ENCODE assay signal across 8 cellular contexts in the genomic region with DNA sequence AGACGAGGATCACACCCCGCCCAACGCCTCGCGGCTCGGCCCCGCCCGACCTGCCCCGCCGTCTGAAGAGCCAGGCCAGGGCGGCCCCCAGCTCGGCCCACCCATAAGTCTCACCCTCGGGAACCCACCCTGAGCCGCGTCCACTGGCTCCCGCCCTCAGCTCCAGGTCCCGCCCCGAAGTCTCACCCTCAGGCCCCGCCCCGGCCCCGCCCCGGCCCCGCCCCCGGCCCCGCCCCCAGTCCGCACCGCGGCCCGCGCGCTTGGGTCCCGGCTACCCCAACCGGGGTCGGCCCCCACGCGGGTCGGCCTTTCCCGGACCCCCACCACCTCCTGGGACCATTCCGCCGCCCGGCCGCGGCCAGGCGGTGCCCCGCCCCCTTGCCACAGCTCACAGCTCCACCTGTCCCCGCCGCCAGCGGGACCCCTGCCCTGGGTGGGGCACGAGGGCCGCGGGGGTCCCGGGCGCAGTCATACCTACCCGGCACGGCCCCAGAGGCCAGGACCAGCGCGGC. TPM values are rescaled to one million over a fixed set of nuclear protein-coding genes. Genes with fewer than 3 reads are reported as not detected.
DNase-seq lines count a peak whose midpoint lies in the region; ATAC-seq, FAIRE-seq and TF ChIP-seq lines count a peak whose summit lies in the region.

No MANE protein-coding gene starts in this region.

- POLR2A ChIA-PET in endothelial cell of umbilical vein (lab: Charles Lee), result interaction anchor here (1.4 kb wide), 1 partner anchor 9 kb away, joined by 6 read pairs; no protein-coding TSS in a partner anchor
- POLR2A ChIA-PET in naive thymus-derived CD8-positive, alpha-beta T cell (lab: Charles Lee), result interaction anchor here (0.5 kb wide), 1 partner anchor 159 kb away, joined by 4 read pairs; no protein-coding TSS in a partner anchor

- no peaks in the 10 kb centered on the region for H3K36me3 Mint-ChIP-seq in naive thymus-derived CD8-positive, alpha-beta T cell

- H3K4me3 ChIP-seq in Loucy (ENCODE audit: low read length, poor library complexity, severe bottlenecking) (peak overlapping the region; percentile 60), endothelial cell of umbilical vein (replicated peaks in 1 of 3; ENCODE audit: insufficient read depth in 1 of 3, low read depth in 1 of 3, low read length in 3 of 3) (peak overlapping the region; percentile 23 to 36 (median 24)), thoracic aorta (peak overlapping the region; percentile 80)

- TF ChIP-seq POLR2A in endothelial cell of umbilical vein (IDR thresholded peaks at IDR 0.05; ENCODE audit: low read depth, low read length), result no peak

- H3K4me1 Mint-ChIP-seq in naive thymus-derived CD8-positive, alpha-beta T cell, result peaks cover 0 to 3% (median 1%) of the 10 kb centered on the region in 4 donors

- H3F3A ChIP-seq in Loucy (ENCODE audit: low read depth), result no peaks in the 10 kb centered on the region

- H3K36me3 ChIP-seq in Loucy (ENCODE audit: insufficient read depth, low read length), result no peaks in the 10 kb centered on the region
- H3K36me3 ChIP-seq in endothelial cell of umbilical vein (ENCODE audit: control insufficient read depth in 2 of 2, extremely low read depth in 1 of 2, insufficient read depth in 2 of 2, low read length in 2 of 2), result no peaks in the 10 kb centered on the region
- no peaks in the 10 kb centered on the region for H3K36me3 ChIP-seq in thoracic aorta

- H3K27me3 ChIP-seq in Loucy (ENCODE audit: insufficient read depth, low read length, poor library complexity, severe bottlenecking), result no peaks in the 10 kb centered on the region
- peaks cover 17% of the 10 kb centered on the region in 2 experiments for H3K27me3 ChIP-seq in endothelial cell of umbilical vein (ENCODE audit: control insufficient read depth in 2 of 2, insufficient read depth in 2 of 2, low read length in 2 of 2)
- no peaks in the 10 kb centered on the region for H3K27me3 ChIP-seq in thoracic aorta (replicated peaks; ENCODE audit: insufficient read depth)

- TF ChIP-seq CTCF in Loucy (conservative IDR thresholded peaks at IDR 0.05; ENCODE audit: low read length), result no peak
- TF ChIP-seq CTCF in endothelial cell of umbilical vein (IDR thresholded peaks at IDR 0.05; ENCODE audit: extremely low read depth in 1 of 2, insufficient read depth in 1 of 2, low read depth in 1 of 2, low read length in 2 of 2), result no peak
- no peak for TF ChIP-seq CTCF in thoracic aorta (IDR thresholded peaks at IDR 0.05)

- H4K20me1 ChIP-seq in Loucy (ENCODE audit: insufficient read depth, low read length, poor library complexity, severe bottlenecking), result no peaks in the 10 kb centered on the region
- H4K20me1 ChIP-seq in endothelial cell of umbilical vein (replicated peaks; ENCODE audit: control insufficient read depth, extremely low read depth, insufficient read depth, low read length), result no peaks in the 10 kb centered on the region

- no peaks in the 10 kb centered on the region for H3K4me1 ChIP-seq in Loucy (ENCODE audit: insufficient read depth, low read length, poor library complexity, severe bottlenecking)
- no peaks in the 10 kb centered on the region for H3K4me1 ChIP-seq in endothelial cell of umbilical vein (ENCODE audit: control insufficient read depth, extremely low read depth, insufficient read depth, low read length)
- peaks cover 0 to 14% of the 10 kb centered on the region in 2 donors for H3K4me1 ChIP-seq in thoracic aorta (ENCODE audit: control insufficient read depth in 1 of 2, low read depth in 2 of 2)

- H2AFZ ChIP-seq in Loucy (ENCODE audit: low read length) (no peak overlapping the region), endothelial cell of umbilical vein (ENCODE audit: low read depth, low read length) (peak overlapping the region; percentile 85)

- H3K27me3 Mint-ChIP-seq in naive thymus-derived CD8-positive, alpha-beta T cell, result peaks cover 14 to 33% (median 28%) of the 10 kb centered on the region in 5 donors

- H3K9me3 Mint-ChIP-seq in naive thymus-derived CD8-positive, alpha-beta T cell, result no peaks in the 10 kb centered on the region

- H3K9me3 ChIP-seq in Loucy (ENCODE audit: insufficient read depth, low read depth, low read length), result no peaks in the 10 kb centered on the region
- H3K9me3 ChIP-seq in endothelial cell of umbilical vein (replicated peaks; ENCODE audit: control insufficient read depth, insufficient read depth, low read length), result no peaks in the 10 kb centered on the region
- H3K9me3 ChIP-seq in thoracic aorta, result no peaks in the 10 kb centered on the region

- dilution Hi-C loops in endothelial cell of umbilical vein (cut with MboI; ENCODE audit: extremely low pct_ligation_motif_present, low sequenced_read_pairs), result no loop called here

- H3K27ac Mint-ChIP-seq in naive thymus-derived CD8-positive, alpha-beta T cell, result peak overlapping the region in 1 of 10 donors; percentile 13

- intact Hi-C loops in endothelial cell of umbilical vein (cut with micrococcal nuclease), result loop anchor here (5.0 kb wide), 1 partner anchor 56 kb away; no protein-coding TSS in a partner anchor

- H3K4me3 Mint-ChIP-seq in naive thymus-derived CD8-positive, alpha-beta T cell, result peak overlapping the region in 9 of 10 donors; percentile 46 to 82 (median 60)

- CTCF ChIA-PET in endothelial cell of umbilical vein (lab: Charles Lee), result interaction anchor here (0.6 to 1.8 kb wide), 5 partner anchors 45 to 157 kb away, joined by 3 to 6 read pairs (median 3); no protein-coding TSS in a partner anchor

- H3K4me2 ChIP-seq in Loucy (ENCODE audit: low read depth, low read length, poor library complexity, severe bottlenecking) (no peak overlapping the region), endothelial cell of umbilical vein (ENCODE audit: insufficient read depth, low read length) (no peak overlapping the region)

- H3K9me1 ChIP-seq in endothelial cell of umbilical vein (replicated peaks; ENCODE audit: control insufficient read depth, extremely low read depth, insufficient read depth, low read length), result no peaks in the 10 kb centered on the region

- H3K9ac ChIP-seq in Loucy (ENCODE audit: low read depth, low read length, poor library complexity, severe bottlenecking) (no peak overlapping the region), endothelial cell of umbilical vein (replicated peaks; ENCODE audit: extremely low read depth, insufficient read depth, low read length) (no peak overlapping the region)

- no peaks in the 10 kb centered on the region for H3K9me2 ChIP-seq in Loucy (replicated peaks; ENCODE audit: low read depth, low read length)

- no peak for FAIRE-seq in endothelial cell of umbilical vein (lab: Jason Lieb, UNC)

- BruUV-seq in endothelial cell of umbilical vein (replicated peaks; lab: Mats Ljungman, UMichigan), result no TSS peak

- H3K27ac ChIP-seq in endothelial cell of umbilical vein (ENCODE audit: insufficient read depth, low read depth, low read length), result no peak overlapping the region
- no peak overlapping the region for H3K27ac ChIP-seq in thoracic aorta

- DNase-seq in GM03348 (ENCODE audit: low spot score) (peak; percentile 85), endothelial cell of umbilical vein (ENCODE audit: low read depth, low spot score) (no peak), thoracic aorta (ENCODE audit: low spot score) (no peak)
- DNase-seq in activated CD8-positive, alpha-beta memory T cell treated with anti-CD3 and anti-CD28 coated beads, Interleukin-2, amount 50 U/mL, for 4 hours, result peak; percentile 34
- peak; percentile 4 to 68 (median 32) for DNase-seq in naive thymus-derived CD8-positive, alpha-beta T cell

- H3K79me2 ChIP-seq in Loucy (ENCODE audit: insufficient read depth, low read length) (no peaks in the 10 kb centered on the region), endothelial cell of umbilical vein (ENCODE audit: control insufficient read depth, insufficient read depth, low read length) (no peaks in the 10 kb centered on the region)

- peak; percentile 60 to 70 for ATAC-seq in naive thymus-derived CD8-positive, alpha-beta T cell
- no peak for ATAC-seq in thoracic aorta (ENCODE audit: insufficient number of reproducible peaks, low FRiP score, low read depth)
- ATAC-seq in HG03354 (IDR thresholded peaks at IDR 0.05; ENCODE audit: poor library complexity, severe bottlenecking, unreplicated experiment), result no peak
- no peak for ATAC-seq in HG03469 (IDR thresholded peaks at IDR 0.05; ENCODE audit: unreplicated experiment)

TF ChIP-seq in endothelial cell of umbilical vein, 7 proteins besides CTCF, POLR2A, EP300 and RAD21:
- no peak for TF ChIP-seq JUN (IDR thresholded peaks at IDR 0.05; ENCODE audit: borderline replicate concordance, insufficient read depth, insufficient read length, low read depth)

RNA-seq across cellular contexts. Expression of a gene that starts 0.5 kb away (rescaled TPM):
- total RNA-seq in endothelial cell of umbilical vein, result 0.55 and 0.65 TPM in 2 replicates
- polyA plus RNA-seq in endothelial cell of umbilical vein, result 0.32 and 0.33 TPM in 2 replicates
- polyA plus RNA-seq in endothelial cell of umbilical vein (2011; cell fraction: cytosol; rRNA removed), result 0.43 and 0.54 TPM in 2 replicates
- polyA plus RNA-seq in endothelial cell of umbilical vein (2011; cell fraction: nucleus; rRNA removed), result 0.32 and 0.41 TPM in 2 replicates
- polyA plus RNA-seq in endothelial cell of umbilical vein (2012), result 0.19 and 0.24 TPM in 2 replicates
- 0.25 and 0.32 TPM in 2 replicates for polyA minus RNA-seq in endothelial cell of umbilical vein
- polyA minus RNA-seq in endothelial cell of umbilical vein (2011; cell fraction: cytosol; rRNA and poly(A)+ RNA removed), result 0.41 TPM
- polyA minus RNA-seq in endothelial cell of umbilical vein (2011; cell fraction: nucleus; rRNA and poly(A)+ RNA removed), result 0.53 and 0.58 TPM in 2 replicates
- under 1 TPM; 0.33 to 0.44 TPM for total RNA-seq in naive thymus-derived CD8-positive, alpha-beta T cell
- polyA plus RNA-seq in naive thymus-derived CD8-positive, alpha-beta T cell, result under 1 TPM in 1 of 3 donors, not detected in 2; 0.09 TPM
- total RNA-seq in thoracic aorta, result under 1 TPM; 0.14 to 0.92 TPM

Comparison
In these comparisons a context has a peak if more than half of its experiments do, and no peak if none do; other contexts are left out.
1. DNase-seq: peak in GM03348 (single experiment), activated CD8-positive, alpha-beta memory T cell treated with anti-CD3 and anti-CD28 coated beads, Interleukin-2, amount 50 U/mL, for 4 hours (single experiment) and naive thymus-derived CD8-positive, alpha-beta T cell (10 of 10); none in endothelial cell of umbilical vein (single experiment) and thoracic aorta (single experiment).
2. H3K4me3 ChIP-seq: peak in every context shown above with its lines; median percentile 80 in thoracic aorta; 60 in Loucy; 24 in endothelial cell of umbilical vein.
3. ATAC-seq: peak in naive thymus-derived CD8-positive, alpha-beta T cell (2 of 2); none in thoracic aorta (single experiment), HG03354 (single experiment) and HG03469 (single experiment).